ENCODE assay signal across 1 cellular context in genomic region chr2:55118643-55119065, GRCh38.
TF ChIP-seq lines count a peak whose summit lies in the region.

No MANE protein-coding gene starts in this region.

TF ChIP-seq in K562, 482 proteins besides CTCF, POLR2A, EP300 and RAD21 (continued from another document and continues in another):
- TF ChIP-seq SMAD3 (CRISPR knock-in tag; conservative IDR thresholded peaks at IDR 0.05): peak; percentile 10; the same call in 1 of the 2 replicates
- TF ChIP-seq ZNF445 (CRISPR knock-in tag; IDR thresholded peaks at IDR 0.05; ENCODE audit: low read depth): no peak
- 0 out of 2 replicates have a peak, but pooled peaks have one; percentile 29 for TF ChIP-seq GATA2 (CRISPR knock-in tag; IDR thresholded peaks at IDR 0.05)
- TF ChIP-seq ZBTB34 (CRISPR knock-in tag; IDR thresholded peaks at IDR 0.05): no peak
- TF ChIP-seq ZNF134 (CRISPR knock-in tag; conservative IDR thresholded peaks at IDR 0.05): no peak
- peak; percentile 44 for TF ChIP-seq L3MBTL2 (IDR thresholded peaks at IDR 0.05)
- peak; percentile 29; the same call in 1 of the 2 replicates for TF ChIP-seq MTA2 (IDR thresholded peaks at IDR 0.05; ENCODE audit: low read depth)
- no peak for TF ChIP-seq ZMIZ1 (IDR thresholded peaks at IDR 0.05; ENCODE audit: low read depth in 2 of 2, low read length in 2 of 2)
- TF ChIP-seq MITF (IDR thresholded peaks at IDR 0.05): no peak
- TF ChIP-seq MECOM (CRISPR knock-in tag; IDR thresholded peaks at IDR 0.05): no peak
- no peak for TF ChIP-seq ZNF785 (CRISPR knock-in tag; IDR thresholded peaks at IDR 0.05)
- TF ChIP-seq ZNF551 (CRISPR knock-in tag; IDR thresholded peaks at IDR 0.05): no peak
- peak; percentile 24; the same call in 1 of the 2 replicates for TF ChIP-seq ZEB2 (IDR thresholded peaks at IDR 0.05)
- no peak for TF ChIP-seq HMBOX1 (IDR thresholded peaks at IDR 0.05)
- peak; percentile 93 for TF ChIP-seq MEF2D (tag; conservative IDR thresholded peaks at IDR 0.05; ENCODE audit: low read depth)
- TF ChIP-seq NBN (IDR thresholded peaks at IDR 0.05; ENCODE audit: low read depth): no peak; the same call in 1 of the 2 replicates
- no peak for TF ChIP-seq BRD9 (IDR thresholded peaks at IDR 0.05; ENCODE audit: low read depth, partially characterized antibody)
- TF ChIP-seq KHSRP (IDR thresholded peaks at IDR 0.05): no peak
- TF ChIP-seq FOSL1 (tag; conservative IDR thresholded peaks at IDR 0.05): peak; percentile 47; the same call in 1 of the 2 replicates
- no peak for TF ChIP-seq ZNF318 (IDR thresholded peaks at IDR 0.05; ENCODE audit: borderline replicate concordance in 1 of 2, low read depth in 1 of 2)
- TF ChIP-seq POLR3A (IDR thresholded peaks at IDR 0.05; ENCODE audit: borderline replicate concordance, extremely low read depth, insufficient read depth, insufficient read length): no peak
- TF ChIP-seq RFX1 (IDR thresholded peaks at IDR 0.05): no peak
- peak; percentile 30; the same call in 1 of the 2 replicates for TF ChIP-seq RNF2 (IDR thresholded peaks at IDR 0.05)
- TF ChIP-seq TSHZ1 (CRISPR knock-in tag; IDR thresholded peaks at IDR 0.05): no peak
- no peak for TF ChIP-seq E4F1 (CRISPR knock-in tag; IDR thresholded peaks at IDR 0.05; ENCODE audit: borderline replicate concordance)
- peak in 1 of 2 experiments; percentile 47; a peak in 1 of 4 replicates for TF ChIP-seq TBL1XR1 (IDR thresholded peaks at IDR 0.05; ENCODE audit: low read length in 2 of 2)
- TF ChIP-seq CHD1 (IDR thresholded peaks at IDR 0.05; ENCODE audit: low read length): no peak
- TF ChIP-seq ELF4 (CRISPR knock-in tag; IDR thresholded peaks at IDR 0.05): 0 out of 2 replicates have a peak, but pooled peaks have one; percentile 31
- peak; percentile 76; the same call in 1 of the 2 replicates for TF ChIP-seq ELF2 (CRISPR knock-in tag; IDR thresholded peaks at IDR 0.05)
- no peak; the same call in 1 of the 2 replicates for TF ChIP-seq PHTF2 (CRISPR knock-in tag; IDR thresholded peaks at IDR 0.05)
- TF ChIP-seq MCM5 (IDR thresholded peaks at IDR 0.05; ENCODE audit: low read depth): no peak
- TF ChIP-seq GABPA (tag; conservative IDR thresholded peaks at IDR 0.05; ENCODE audit: low read depth): no peak
- peak; percentile 54 for TF ChIP-seq ELF1 (tag; IDR thresholded peaks at IDR 0.05)
- TF ChIP-seq E2F4 (CRISPR knock-in tag; IDR thresholded peaks at IDR 0.05; ENCODE audit: low read depth): no peak
- 0 out of 4 replicates have a peak, but pooled peaks of 1 of the 2 experiments have one; percentile 2 for TF ChIP-seq TEAD1 (CRISPR knock-in tag; IDR thresholded peaks at IDR 0.05)
- TF ChIP-seq ZNF140 (CRISPR knock-in tag; IDR thresholded peaks at IDR 0.05): no peak; the same call in 1 of the 2 replicates
- no peak; the same call in 1 of the 2 replicates for TF ChIP-seq HMG20A (CRISPR knock-in tag; conservative IDR thresholded peaks at IDR 0.05)
- TF ChIP-seq FOXJ2 (tag; IDR thresholded peaks at IDR 0.05): 0 out of 2 replicates have a peak, but pooled peaks have one; percentile 68
